In genomic region chr12:75816892-75817291, GRCh38 we compare ENCODE assay signal across 9 cellular contexts.
DNase-seq lines count a peak whose midpoint lies in the region; ATAC-seq and TF ChIP-seq lines count a peak whose summit lies in the region.
"Had no signal": no experiment of that assay in that cellular context is flagged by ENCODE, and none has a peak within 500 bp of the region (broad histone marks: within the 10 kb centered on the region; RNA-seq: fewer than 3 reads in every experiment).

No MANE protein-coding gene starts in this region.

- ATAC-seq in GM19351 (IDR thresholded peaks at IDR 0.05; ENCODE audit: unreplicated experiment) (peak; percentile 34), Panc1 (no peak), foreskin keratinocyte (peak; percentile 49), GM18517 (IDR thresholded peaks at IDR 0.05; ENCODE audit: unreplicated experiment) (no peak), HG03135 (IDR thresholded peaks at IDR 0.05; ENCODE audit: unreplicated experiment) (no peak)

- BruUV-seq in Panc1 (replicated peaks; lab: Mats Ljungman, UMichigan): no TSS peak

- peak overlapping the region; percentile 55; the same call in 1 of the 2 replicates for H3K27ac ChIP-seq in Panc1 (ENCODE audit: low read length)
- peak overlapping the region; percentile 77 for H3K27ac ChIP-seq in foreskin keratinocyte

- H3K4me3 ChIP-seq in Panc1 (ENCODE audit: low read depth in 2 of 2, low read length in 2 of 2): no peak overlapping the region

- no peaks in the 10 kb centered on the region for H3K27me3 ChIP-seq in Panc1 (ENCODE audit: control insufficient read depth, insufficient read depth, low read length)
- no peaks in the 10 kb centered on the region for H3K27me3 ChIP-seq in foreskin keratinocyte

- TF ChIP-seq CTCF in Panc1 (IDR thresholded peaks at IDR 0.05): no peak
- peak; percentile 71 for TF ChIP-seq CTCF in foreskin keratinocyte (conservative IDR thresholded peaks at IDR 0.05)

- DNase-seq in AML-193 (lab: John Stamatoyannopoulos, UW) (peak; percentile 56 to 70), Panc1 (ENCODE audit: low read depth, low spot score) (no peak), foreskin keratinocyte (peak; percentile 70 to 84), nucleus accumbens (lab: John Stamatoyannopoulos, UW) (no peak)
- no peak for DNase-seq in activated CD4-positive, alpha-beta T cell treated with anti-CD3 and anti-CD28 coated beads for 1 hour
- DNase-seq: activated naive CD4-positive, alpha-beta T cell treated with Interleukin-2 at 50 U/mL for 16 hours had no signal

- no peaks in the 10 kb centered on the region for H3K36me3 ChIP-seq in Panc1 (ENCODE audit: control insufficient read depth, insufficient read depth, low read length)

- H3K4me1 ChIP-seq in Panc1 (ENCODE audit: control insufficient read depth, insufficient read depth, low read length) (peaks cover 18% of the 10 kb centered on the region), foreskin keratinocyte (peaks cover 41% of the 10 kb centered on the region)

- POLR2A ChIA-PET in Panc1 (lab: Charles Lee): no interaction called here

- peaks cover 15% of the 10 kb centered on the region; the same call in 1 of the 2 replicates for H3K9me3 ChIP-seq in Panc1 (ENCODE audit: control insufficient read depth, insufficient read depth, low read depth, low read length)

- intact Hi-C loops in Panc1 (cut with micrococcal nuclease; ENCODE audit: unreplicated experiment): no loop called here

- in situ Hi-C loops in Panc1 (cut with HindIII; ENCODE audit: low pct_unique_long_range_greater_than_20kb, low sequenced_read_pairs): no loop called here

- CTCF ChIA-PET in Panc1 (lab: Charles Lee): no interaction called here

Comparison
In these comparisons a context has a peak if more than half of its experiments do, and no peak if none do; other contexts are left out.
1. DNase-seq: peak in AML-193 (2 of 2) and foreskin keratinocyte (2 of 2); none in Panc1 (single experiment), activated CD4-positive, alpha-beta T cell treated with anti-CD3 and anti-CD28 coated beads for 1 hour (single experiment) and nucleus accumbens (0 of 56).
2. ATAC-seq: peak in GM19351 (single experiment) and foreskin keratinocyte (single experiment); none in Panc1 (single experiment), GM18517 (single experiment) and HG03135 (single experiment).